Comparison of ENCODE assay signal across 7 cellular contexts in the genomic region with DNA sequence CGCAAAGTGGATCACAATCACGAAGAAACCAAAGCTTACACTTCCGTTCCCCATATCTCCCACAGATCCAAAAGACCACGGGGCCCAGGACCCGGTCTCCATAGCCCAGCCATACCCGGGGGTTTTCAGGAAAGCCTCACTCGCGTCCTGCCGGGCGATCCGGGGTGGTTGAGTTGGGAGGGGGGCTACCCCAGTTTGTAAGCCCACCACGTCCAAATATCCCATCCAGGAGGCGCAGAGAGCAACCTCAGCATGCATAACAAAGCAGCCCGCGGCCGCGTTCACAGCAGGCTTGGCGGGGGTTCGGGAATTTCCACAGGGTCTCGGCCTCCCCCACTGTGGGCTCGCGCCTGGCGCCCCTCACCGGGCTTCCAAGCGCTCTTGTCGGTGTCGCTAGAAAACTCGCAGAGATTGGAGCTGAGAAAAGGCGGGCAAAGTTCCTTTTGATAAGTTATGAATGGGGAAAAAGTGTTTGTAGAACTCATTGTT. TPM values are rescaled to one million over a fixed set of nuclear protein-coding genes. Genes with fewer than 3 reads are reported as not detected.
DNase-seq lines count a peak whose midpoint lies in the region; ATAC-seq and TF ChIP-seq lines count a peak whose summit lies in the region.

No MANE protein-coding gene starts in this region.

- WGBS in transverse colon (ENCODE audit: low coverage in 1 of 2), 2 donors = 0% methylated on average over 29 of the region's 29 CpGs; no CpG with 5 or more reads in 1 of the 2 donors

- H3K4me1 Mint-ChIP-seq in activated naive CD8-positive, alpha-beta T cell treated with anti-CD3 and anti-CD28 coated beads for 36 hours = peaks cover 21% of the 10 kb centered on the region

- H3K36me3 Mint-ChIP-seq in activated naive CD8-positive, alpha-beta T cell treated with anti-CD3 and anti-CD28 coated beads for 36 hours = peaks cover 27% of the 10 kb centered on the region

- H3K4me3 Mint-ChIP-seq in activated naive CD8-positive, alpha-beta T cell treated with anti-CD3 and anti-CD28 coated beads for 36 hours = peak overlapping the region; percentile 90

- TF ChIP-seq CTCF in kidney epithelial cell (IDR thresholded peaks at IDR 0.05; ENCODE audit: insufficient read depth, low read length, poor library complexity, severe bottlenecking) (no peak), transverse colon (IDR thresholded peaks at IDR 0.05) (no peak)

- no peak for TF ChIP-seq EP300 in transverse colon (IDR thresholded peaks at IDR 0.05; ENCODE audit: low read depth)

- no peaks in the 10 kb centered on the region for H3K9me3 Mint-ChIP-seq in activated naive CD8-positive, alpha-beta T cell treated with anti-CD3 and anti-CD28 coated beads for 36 hours

- peak; percentile 21 for ATAC-seq in GM19023 (IDR thresholded peaks at IDR 0.05; ENCODE audit: unreplicated experiment)
- ATAC-seq in HG03039 (IDR thresholded peaks at IDR 0.05; ENCODE audit: unreplicated experiment) = peak; percentile 16
- no peak for ATAC-seq in GM21515 (IDR thresholded peaks at IDR 0.05; ENCODE audit: unreplicated experiment)

- no peak for DNase-seq in activated naive CD8-positive, alpha-beta T cell treated with anti-CD3 and anti-CD28 coated beads for 36 hours
- no peak for DNase-seq in kidney epithelial cell (ENCODE audit: low read depth)
- no peak for DNase-seq in transverse colon
- DNase-seq in cerebellum (ENCODE audit: low spot score) = no peak

- in situ Hi-C loops in transverse colon (cut with MboI; ENCODE audit: low pct_ligation_motif_present in 1 of 4, low pct_unique_long_range_greater_than_20kb in 1 of 4, low sequenced_read_pairs in 3 of 4) = loop anchor here in 1 of 4 donors (5.0 kb wide), 1 partner anchor 51 kb away; no protein-coding TSS in a partner anchor

- intact Hi-C loops in transverse colon (cut with DNase I; ENCODE audit: low total_unique reads) = loop anchor here (5.0 kb wide), 1 partner anchor 956 kb away; no protein-coding TSS in a partner anchor

- H3K27ac Mint-ChIP-seq in activated naive CD8-positive, alpha-beta T cell treated with anti-CD3 and anti-CD28 coated beads for 36 hours = peak overlapping the region; percentile 88

- H3K27ac ChIP-seq in transverse colon = peak overlapping the region in 2 of 4 donors; percentile 43 to 56

- no peaks in the 10 kb centered on the region for H3K27me3 Mint-ChIP-seq in activated naive CD8-positive, alpha-beta T cell treated with anti-CD3 and anti-CD28 coated beads for 36 hours

- H3K36me3 ChIP-seq in kidney epithelial cell (ENCODE audit: control insufficient read depth, insufficient read depth, low read length) = no peaks in the 10 kb centered on the region
- H3K36me3 ChIP-seq in transverse colon = no peaks in the 10 kb centered on the region

- H3K4me3 ChIP-seq in kidney epithelial cell (ENCODE audit: low read depth, low read length) (peak overlapping the region; percentile 73), transverse colon (peak overlapping the region; percentile 23 to 55 (median 42))

- no peaks in the 10 kb centered on the region for H3K9me3 ChIP-seq in transverse colon

- H3K4me1 ChIP-seq in transverse colon = peaks cover 13 to 21% (median 15%) of the 10 kb centered on the region in 4 donors

- H3K27me3 ChIP-seq in kidney epithelial cell (ENCODE audit: control insufficient read depth, insufficient read depth, low read length) (no peaks in the 10 kb centered on the region), transverse colon (peaks cover under 1% of the 10 kb centered on the region)

- no peak for TF ChIP-seq POLR2A in transverse colon (IDR thresholded peaks at IDR 0.05)

RNA-seq across cellular contexts. Expression of gene SDF2L1, which starts 9.5 kb away (rescaled TPM):
- 10 to 100 TPM; 52.6 to 53.8 TPM for total RNA-seq in activated naive CD8-positive, alpha-beta T cell treated with anti-CD3 and anti-CD28 coated beads for 36 hours
- total RNA-seq in kidney epithelial cell (82.8 and 87.1 TPM in 2 replicates), transverse colon (10 to 100 TPM in 3 of 4 donors, not detected in 1; 34.0 to 55.7 (median 39.5) TPM), cerebellum (5.0 TPM)

RNA-seq across cellular contexts. Expression of gene PPIL2, which starts 14.2 kb away (rescaled TPM):
- total RNA-seq in activated naive CD8-positive, alpha-beta T cell treated with anti-CD3 and anti-CD28 coated beads for 36 hours = 10 to 100 TPM; 41.6 to 43.8 TPM
- total RNA-seq in kidney epithelial cell (34.6 and 41.1 TPM in 2 replicates), transverse colon (10 to 100 TPM; 36.2 to 93.1 (median 60.1) TPM), cerebellum (32.3 TPM)

RNA-seq across cellular contexts. Expression of gene CCDC116, which starts 19.0 kb away (rescaled TPM):
- under 1 TPM; 0.29 to 0.34 TPM for total RNA-seq in activated naive CD8-positive, alpha-beta T cell treated with anti-CD3 and anti-CD28 coated beads for 36 hours
- total RNA-seq in kidney epithelial cell (0.38 TPM in 1 of 2 replicates, not detected in the other), transverse colon (10 to 100 TPM in 1 of 4 donors, under 1 TPM in 1, not detected in 2; 0.27 to 15.7 TPM), cerebellum (0.45 TPM)

RNA-seq across cellular contexts. Expression of gene YDJC, which starts 21.7 kb away (rescaled TPM):
- 10 to 100 TPM; 83.0 to 86.4 TPM for total RNA-seq in activated naive CD8-positive, alpha-beta T cell treated with anti-CD3 and anti-CD28 coated beads for 36 hours
- total RNA-seq in kidney epithelial cell = 95.5 and 128 TPM in 2 replicates
- 100 to 1,000 TPM in 1 of 4 donors, 10 to 100 TPM in 3; 43.3 to 112 (median 69.5) TPM for total RNA-seq in transverse colon
- 4.2 TPM for total RNA-seq in cerebellum
